23 cellular contexts compared by ENCODE assay signal in the genomic region with DNA sequence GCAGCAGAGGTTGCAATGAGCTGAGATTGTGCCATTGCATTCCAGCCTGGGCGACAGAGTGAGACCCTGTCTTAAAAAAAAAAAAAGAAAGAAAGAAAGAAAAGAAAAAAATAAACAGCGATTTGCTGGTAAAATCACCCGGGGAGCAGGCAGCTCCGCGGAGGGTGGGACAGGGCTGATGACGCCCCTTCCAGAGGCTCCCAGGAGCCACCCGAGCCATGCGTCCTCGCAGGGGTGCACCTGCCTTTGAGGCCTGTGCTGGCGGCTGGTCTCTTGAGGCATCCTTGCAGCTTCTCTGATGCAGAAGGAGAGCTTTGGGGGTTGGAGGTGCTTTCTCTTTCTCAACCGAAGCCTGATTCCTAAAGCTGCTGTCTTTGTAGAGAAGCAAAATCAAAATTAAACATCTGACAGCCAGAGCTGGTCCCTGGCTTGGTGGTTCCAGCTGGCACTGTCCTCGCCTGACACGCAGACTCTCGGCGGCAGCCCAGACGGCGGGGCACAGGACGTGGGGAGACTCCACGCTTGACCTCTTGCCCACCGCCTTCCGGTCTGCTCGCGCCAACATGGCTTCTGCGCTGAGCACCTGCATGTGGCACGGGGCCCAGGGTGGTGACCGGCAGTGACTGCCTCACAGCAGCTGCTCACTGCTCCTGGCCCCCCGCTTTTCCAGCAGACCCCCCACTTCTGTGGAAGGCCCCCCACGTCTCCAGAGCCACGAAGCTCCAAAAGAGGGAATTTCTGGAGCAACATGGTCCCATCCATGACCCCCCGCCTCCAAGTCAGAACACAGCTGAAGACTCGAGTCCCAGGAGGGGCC. TPM values are rescaled to one million over a fixed set of nuclear protein-coding genes. Genes with fewer than 3 reads are reported as not detected.
DNase-seq lines count a peak whose midpoint lies in the region; ATAC-seq, FAIRE-seq and TF ChIP-seq lines count a peak whose summit lies in the region.
"Had no signal": no experiment of that assay in that cellular context is flagged by ENCODE, and none has a peak within 500 bp of the region (broad histone marks: within the 10 kb centered on the region; RNA-seq: fewer than 3 reads in every experiment).

No MANE protein-coding gene starts in this region.

- FAIRE-seq in kidney (lab: Jason Lieb, UNC), result no peak
- FAIRE-seq: GM12892 had no signal

- DNase-seq in Right ventricle myocardium superior (peak; percentile 32), left ventricle myocardium superior (no peak), kidney (peak; percentile 45)
- DNase-seq in activated CD4-positive, alpha-beta T cell treated with anti-CD3 and anti-CD28 coated beads, Interleukin-2, amount 10 ng/mL, durations not matched to agents 24 days and 14 days, result no peak
- DNase-seq: CD4-positive, CD25-positive, alpha-beta regulatory T cell; DMS153; DND-41; GOT3; HFFc6; NCI-H1048; NCI-H1417; NCI-H1694; NCI-H2029 treated with DMSO at 0.1 percent for 48 hours; NCI-H446 treated with DMSO at 0.1 percent for 48 hours; NCI-H526; OCI-M1; Peyer's patch had no signal

- H3K4me3 Mint-ChIP-seq in activated CD4-positive, alpha-beta T cell treated with anti-CD3 and anti-CD28 coated beads, Interleukin-2, amount 10 ng/mL, durations not matched to agents 24 days and 14 days, result no peak overlapping the region
- H3K4me3 Mint-ChIP-seq: HFFc6, IgD-negative memory B cell had no signal

- peaks cover 8% of the 10 kb centered on the region for H3K4me1 Mint-ChIP-seq in activated CD4-positive, alpha-beta T cell treated with anti-CD3 and anti-CD28 coated beads, Interleukin-2, amount 10 ng/mL, durations not matched to agents 24 days and 14 days

- H3K4me3 ChIP-seq in kidney (ENCODE audit: low read length in 2 of 2), result no peak overlapping the region
- H3K4me3 ChIP-seq: HAP-1, Peyer's patch had no signal

- H3K36me3 Mint-ChIP-seq in activated CD4-positive, alpha-beta T cell treated with anti-CD3 and anti-CD28 coated beads, Interleukin-2, amount 10 ng/mL, durations not matched to agents 24 days and 14 days (ENCODE audit: low read depth), result no peaks in the 10 kb centered on the region
- H3K36me3 Mint-ChIP-seq: CD4-positive, CD25-positive, alpha-beta regulatory T cell; IgD-negative memory B cell had no signal

- no peaks in the 10 kb centered on the region for H3K4me1 ChIP-seq in kidney (ENCODE audit: control insufficient read depth in 1 of 2, insufficient read depth in 1 of 2, low read depth in 1 of 2, low read length in 2 of 2)
- H3K4me1 ChIP-seq: HAP-1, Peyer's patch had no signal

- no peak overlapping the region for H3K27ac ChIP-seq in kidney (ENCODE audit: low read depth in 2 of 2, low read length in 2 of 2)
- H3K27ac ChIP-seq: Peyer's patch had no signal

- ATAC-seq in Right ventricle myocardium superior (ENCODE audit: poor library complexity), result no peak
- no peak for ATAC-seq in left ventricle myocardium superior
- ATAC-seq in HG02870 (IDR thresholded peaks at IDR 0.05; ENCODE audit: unreplicated experiment), result no peak

- H3K9ac ChIP-seq in kidney (ENCODE audit: low read length in 2 of 2), result no peak overlapping the region

- no peak overlapping the region for H3K27ac Mint-ChIP-seq in activated CD4-positive, alpha-beta T cell treated with anti-CD3 and anti-CD28 coated beads, Interleukin-2, amount 10 ng/mL, durations not matched to agents 24 days and 14 days
- H3K27ac Mint-ChIP-seq: HFFc6, IgD-negative memory B cell had no signal

- no peak for TF ChIP-seq CTCF in kidney (IDR thresholded peaks at IDR 0.05; ENCODE audit: borderline replicate concordance, extremely low read depth, insufficient read depth)

- no peaks in the 10 kb centered on the region for H3K9me3 ChIP-seq in kidney (ENCODE audit: control insufficient read depth in 1 of 2, low read length in 2 of 2)
- H3K9me3 ChIP-seq: HAP-1, Peyer's patch had no signal

- intact Hi-C loops in Right ventricle myocardium superior (cut with DNase I), result no loop called here
- intact Hi-C loops in left ventricle myocardium superior (cut with micrococcal nuclease), result no loop called here
- intact Hi-C loops in kidney (cut with DNase I), result no loop called here
- intact Hi-C loops in activated CD4-positive, alpha-beta T cell treated with anti-CD3 and anti-CD28 coated beads, Interleukin-2, amount 10 ng/mL, durations not matched to agents 24 days and 14 days (cut with micrococcal nuclease), result loop anchor here (10.0 kb wide), 1 partner anchor 253 kb away; no protein-coding TSS in a partner anchor

- H3K36me3 ChIP-seq in kidney (ENCODE audit: control insufficient read depth in 1 of 2, insufficient read depth in 2 of 2, low read length in 2 of 2), result no peaks in the 10 kb centered on the region
- H3K36me3 ChIP-seq: HAP-1, Peyer's patch had no signal

- peaks cover 28% of the 10 kb centered on the region for H3K27me3 Mint-ChIP-seq in activated CD4-positive, alpha-beta T cell treated with anti-CD3 and anti-CD28 coated beads, Interleukin-2, amount 10 ng/mL, durations not matched to agents 24 days and 14 days

- H3K9me3 Mint-ChIP-seq in activated CD4-positive, alpha-beta T cell treated with anti-CD3 and anti-CD28 coated beads, Interleukin-2, amount 10 ng/mL, durations not matched to agents 24 days and 14 days, result no peaks in the 10 kb centered on the region
- H3K9me3 Mint-ChIP-seq: CD4-positive, CD25-positive, alpha-beta regulatory T cell; HFFc6; IgD-negative memory B cell had no signal

RNA-seq across cellular contexts. Expression of a gene that starts 6.6 kb away (rescaled TPM):
- total RNA-seq in Right ventricle myocardium superior, result 0.81 TPM
- 2.1 TPM for total RNA-seq in left ventricle myocardium superior
- not detected for total RNA-seq in kidney
- not detected for polyA plus RNA-seq in kidney (ENCODE audit: insufficient read depth, low read depth, low replicate concordance)
- 0.14 TPM in 1 of 2 replicates, not detected in the other for total RNA-seq in activated CD4-positive, alpha-beta T cell treated with anti-CD3 and anti-CD28 coated beads, Interleukin-2, amount 10 ng/mL, durations not matched to agents 24 days and 14 days
- total RNA-seq: A172; CD4-positive, CD25-positive, alpha-beta regulatory T cell; HFFc6; Peyer's patch had no signal
- polyA plus RNA-seq: BJ; CD4-positive, CD25-positive, alpha-beta regulatory T cell; IgD-negative memory B cell had no signal

RNA-seq across cellular contexts. Expression of a gene that starts 19.1 kb away (rescaled TPM):
- total RNA-seq in Right ventricle myocardium superior (not detected), left ventricle myocardium superior (not detected), kidney (not detected)
- not detected for polyA plus RNA-seq in kidney (ENCODE audit: insufficient read depth, low read depth, low replicate concordance)
- 0.09 TPM in 2 replicates for total RNA-seq in activated CD4-positive, alpha-beta T cell treated with anti-CD3 and anti-CD28 coated beads, Interleukin-2, amount 10 ng/mL, durations not matched to agents 24 days and 14 days
- total RNA-seq: A172; CD4-positive, CD25-positive, alpha-beta regulatory T cell; Peyer's patch had no signal
- polyA plus RNA-seq: CD4-positive, CD25-positive, alpha-beta regulatory T cell had no signal

RNA-seq across cellular contexts. Expression of a gene that starts 40.0 kb away (rescaled TPM):
- total RNA-seq in Right ventricle myocardium superior (14.8 TPM), left ventricle myocardium superior (18.6 TPM), kidney (39.2 TPM)
- polyA plus RNA-seq in kidney (ENCODE audit: insufficient read depth, low read depth, low replicate concordance), result 42.0 TPM
- total RNA-seq in activated CD4-positive, alpha-beta T cell treated with anti-CD3 and anti-CD28 coated beads, Interleukin-2, amount 10 ng/mL, durations not matched to agents 24 days and 14 days, result 33.1 and 36.0 TPM in 2 replicates

RNA-seq across cellular contexts. Expression of a gene that starts 40.3 kb away (rescaled TPM):
- total RNA-seq in Right ventricle myocardium superior (29.9 TPM), left ventricle myocardium superior (28.5 TPM), kidney (36.1 TPM)
- 27.8 TPM for polyA plus RNA-seq in kidney (ENCODE audit: insufficient read depth, low read depth, low replicate concordance)
- total RNA-seq in activated CD4-positive, alpha-beta T cell treated with anti-CD3 and anti-CD28 coated beads, Interleukin-2, amount 10 ng/mL, durations not matched to agents 24 days and 14 days, result 26.7 and 33.0 TPM in 2 replicates

RNA-seq across cellular contexts. Expression of a gene that starts 44.6 kb away (rescaled TPM):
- 4.3 TPM for total RNA-seq in Right ventricle myocardium superior
- total RNA-seq in left ventricle myocardium superior, result 5.5 TPM
- 87.5 TPM for total RNA-seq in kidney
- 15.4 TPM for polyA plus RNA-seq in kidney (ENCODE audit: insufficient read depth, low read depth, low replicate concordance)
- 4.3 and 4.6 TPM in 2 replicates for total RNA-seq in activated CD4-positive, alpha-beta T cell treated with anti-CD3 and anti-CD28 coated beads, Interleukin-2, amount 10 ng/mL, durations not matched to agents 24 days and 14 days

Comparison
In these comparisons a context has a peak if more than half of its experiments do, and no peak if none do; other contexts are left out.
1. DNase-seq: peak in Right ventricle myocardium superior (single experiment) and kidney (single experiment); none in left ventricle myocardium superior (single experiment) and activated CD4-positive, alpha-beta T cell treated with anti-CD3 and anti-CD28 coated beads, Interleukin-2, amount 10 ng/mL, durations not matched to agents 24 days and 14 days (single experiment).